Comparison of ENCODE assay signal across 8 cellular contexts in genomic region chr1:110630770-110631663, GRCh38. TPM values are rescaled to one million over a fixed set of nuclear protein-coding genes. Genes with fewer than 3 reads are reported as not detected.
DNase-seq lines count a peak whose midpoint lies in the region; ATAC-seq, FAIRE-seq and TF ChIP-seq lines count a peak whose summit lies in the region.

No MANE protein-coding gene starts in this region.

- WGBS in HepG2 (ENCODE audit: low lambda C conversion rate): 8% methylated on average over 13 of the region's 13 CpGs

- H3K27me3 Mint-ChIP-seq in central memory CD8-positive, alpha-beta T cell: no peaks in the 10 kb centered on the region

- intact Hi-C loops in HepG2 (cut with micrococcal nuclease; ENCODE audit: unreplicated experiment): loop anchor here (1.0 kb wide), 2 partner anchors 135 to 152 kb away; no protein-coding TSS in a partner anchor

- no peak overlapping the region for H3K4me2 ChIP-seq in HepG2 (ENCODE audit: low read depth, low read length)

- no peaks in the 10 kb centered on the region for H3K36me3 ChIP-seq in HepG2 (replicated peaks in 1 of 2; ENCODE audit: control insufficient read depth in 1 of 2, insufficient read depth in 2 of 2, low read length in 2 of 2)

- no peaks in the 10 kb centered on the region for H3K9me3 ChIP-seq in HepG2 (ENCODE audit: low read length)

- no peaks in the 10 kb centered on the region for H3K36me3 Mint-ChIP-seq in central memory CD8-positive, alpha-beta T cell (ENCODE audit: insufficient read depth)

- no peak for TF ChIP-seq EP300 in HepG2 (IDR thresholded peaks at IDR 0.05; ENCODE audit: low read depth in 2 of 2, low read length in 2 of 2)
- TF ChIP-seq EP300 in HepG2 (CRISPR knock-in tag; IDR thresholded peaks at IDR 0.05; ENCODE audit: borderline replicate concordance): no peak

- ATAC-seq in GM18909 (IDR thresholded peaks at IDR 0.05; ENCODE audit: poor library complexity, unreplicated experiment): peak; percentile 52
- peak; percentile 49 for ATAC-seq in HG03103 (IDR thresholded peaks at IDR 0.05; ENCODE audit: low read depth, unreplicated experiment)
- peak; percentile 76 to 80 for ATAC-seq in activated CD4-positive, CD25-positive, alpha-beta regulatory T cell treated with anti-CD3 and anti-CD28 coated beads, Interleukin-2, amount 50 U/mL, for 24 hours
- ATAC-seq in central memory CD8-positive, alpha-beta T cell (replicated peaks; ENCODE audit: extremely low read depth, poor library complexity, severe bottlenecking): peak; percentile 83
- ATAC-seq in HepG2: peak; percentile 99

- H2AFZ ChIP-seq in HepG2 (ENCODE audit: low read length): no peak overlapping the region

- H3K4me1 ChIP-seq in HepG2 (ENCODE audit: insufficient read depth, low read length): no peaks in the 10 kb centered on the region

- TF ChIP-seq POLR2A in HepG2 (IDR thresholded peaks at IDR 0.05; ENCODE audit: insufficient read depth in 1 of 2, low read depth in 2 of 2, low read length in 2 of 2): no peak

- TF ChIP-seq RAD21 in HepG2 (CRISPR knock-in tag; IDR thresholded peaks at IDR 0.05): peak; percentile 55; the same call in 1 of the 2 replicates

- H3K4me3 ChIP-seq in HepG2 (replicated peaks in 1 of 3; ENCODE audit: insufficient read depth in 1 of 3, low read depth in 2 of 3, low read length in 3 of 3): no peak overlapping the region

- POLR2A ChIA-PET in HepG2 (lab: Yijun Ruan, JAX): no interaction called here

- H3K4me1 Mint-ChIP-seq in central memory CD8-positive, alpha-beta T cell: peaks cover 23% of the 10 kb centered on the region

- in situ Hi-C loops in HepG2 (cut with HindIII; ENCODE audit: extremely low pct_ligation_motif_present, low pct_unique_long_range_greater_than_20kb): loop anchor here (5.0 kb wide), 1 partner anchor 136 kb away; no protein-coding TSS in a partner anchor

- peak; percentile 64 for FAIRE-seq in HepG2 (lab: Jason Lieb, UNC)

- no peaks in the 10 kb centered on the region for H4K20me1 ChIP-seq in HepG2 (ENCODE audit: insufficient read depth, low read length)

- no TSS peak for BruUV-seq in HepG2 (replicated peaks; lab: Mats Ljungman, UMichigan)

- CTCF ChIA-PET in HepG2 (lab: Yijun Ruan, JAX; ENCODE audit: low intra/inter-chr PET ratio, low total read pairs): interaction anchor here (1.4 to 2.1 kb wide), 3 partner anchors 134 to 153 kb away, joined by 9 to 18 read pairs (median 10); no protein-coding TSS in a partner anchor

- H3K27ac Mint-ChIP-seq in central memory CD8-positive, alpha-beta T cell (ENCODE audit: low read depth): no peak overlapping the region

- no peak overlapping the region for H3K4me3 Mint-ChIP-seq in central memory CD8-positive, alpha-beta T cell

- DNase-seq in AML-193 (lab: John Stamatoyannopoulos, UW) (peak; percentile 53 to 58), NCI-H226 (peak; percentile 40), HepG2 (ENCODE audit: low spot score) (peak; percentile 40)
- DNase-seq in central memory CD8-positive, alpha-beta T cell (ENCODE audit: low spot score in 2 of 2): peak; percentile 76
- peak; percentile 52 for DNase-seq in stimulated activated CD8-positive, alpha-beta memory T cell treated with anti-CD3 and anti-CD28 coated beads, Interleukin-12 subunit alpha, Interleukin-12 subunit beta, amount 100 ng/mL, for 24 hours (ENCODE audit: extremely low read depth)

- no peak overlapping the region for H3K27ac ChIP-seq in HepG2 (ENCODE audit: extremely low read length, insufficient read depth, low read length)

- H3K79me2 ChIP-seq in HepG2 (ENCODE audit: insufficient read depth, low read length): no peaks in the 10 kb centered on the region

- peak; percentile 93 for TF ChIP-seq CTCF in HepG2 (CRISPR knock-in tag; IDR thresholded peaks at IDR 0.05)

- H3K9ac ChIP-seq in HepG2 (ENCODE audit: insufficient read depth, low read depth, low read length): no peak overlapping the region

- no peaks in the 10 kb centered on the region for H3K9me3 Mint-ChIP-seq in central memory CD8-positive, alpha-beta T cell

- H3K27me3 ChIP-seq in HepG2 (ENCODE audit: control insufficient read depth in 1 of 2, insufficient read depth in 2 of 2, low read length in 2 of 2): no peaks in the 10 kb centered on the region; a peak in 2 of 5 replicates

TF ChIP-seq in HepG2, 621 proteins besides CTCF, POLR2A, EP300 and RAD21 (continues in another document):
- TF ChIP-seq MTA1 (CRISPR knock-in tag; IDR thresholded peaks at IDR 0.05; ENCODE audit: borderline replicate concordance): no peak
- TF ChIP-seq KLF12 (CRISPR knock-in tag; IDR thresholded peaks at IDR 0.05; ENCODE audit: borderline replicate concordance): 0 out of 2 replicates have a peak, but pooled peaks have one; percentile 25
- 0 out of 2 replicates have a peak, but pooled peaks have one; percentile 11 for TF ChIP-seq BHLHE40 (IDR thresholded peaks at IDR 0.05; ENCODE audit: low read length)
- 0 out of 2 replicates have a peak, but pooled peaks have one; percentile 21 for TF ChIP-seq FOXO1 (CRISPR knock-in tag; IDR thresholded peaks at IDR 0.05)
- 0 out of 2 replicates have a peak, but pooled peaks have one; percentile 54 for TF ChIP-seq KDM2A (CRISPR knock-in tag; IDR thresholded peaks at IDR 0.05; ENCODE audit: borderline replicate concordance, low read depth)
- TF ChIP-seq XRCC5 (optimal IDR thresholded peaks at IDR 0.05; ENCODE audit: low read length): peak; percentile 76
- peak; percentile 68 for TF ChIP-seq STAG1 (CRISPR knock-in tag; IDR thresholded peaks at IDR 0.05)

RNA-seq across cellular contexts. Expression of gene KCNA2, which starts 24.9 kb away (rescaled TPM):
- not detected in 2 replicates for total RNA-seq in HepG2 (2016; rRNA removed; fragmentation: Illumina TruSeq; extraction: Trizol)
- not detected in 2 replicates for total RNA-seq in HepG2 (2016; cell fraction: cytosol; rRNA removed; fragmentation: Illumina TruSeq; extraction: Trizol; ENCODE audit: low read depth)
- not detected in 2 replicates for total RNA-seq in HepG2 (2016; cell fraction: insoluble cytoplasmic fraction; rRNA removed; fragmentation: Illumina TruSeq; extraction: Trizol)
- not detected in 2 replicates for total RNA-seq in HepG2 (2016; cell fraction: membrane; rRNA removed; fragmentation: Illumina TruSeq; extraction: Trizol)
- not detected in 2 replicates for total RNA-seq in HepG2 (2016; cell fraction: nucleus; rRNA removed; fragmentation: Illumina TruSeq; extraction: Trizol)
- not detected in 2 replicates for polyA plus RNA-seq in HepG2 (2011; rRNA removed)
- not detected in 2 replicates for polyA plus RNA-seq in HepG2 (2011; cell fraction: cytosol; rRNA removed)
- not detected in 2 replicates for polyA plus RNA-seq in HepG2 (2011; cell fraction: nucleus; rRNA removed)
- polyA plus RNA-seq in HepG2 (2012): not detected in 2 replicates
- polyA plus RNA-seq in HepG2 (2016; cell fraction: cytosol; fragmentation: Illumina TruSeq; extraction: Trizol; ENCODE audit: low read depth): not detected in 2 replicates
- polyA plus RNA-seq in HepG2 (2016; cell fraction: insoluble cytoplasmic fraction; fragmentation: Illumina TruSeq; extraction: Trizol; ENCODE audit: low read depth): not detected in 2 replicates
- polyA plus RNA-seq in HepG2 (2016; cell fraction: membrane; fragmentation: Illumina TruSeq; extraction: Trizol; ENCODE audit: low read depth): not detected in 2 replicates
- not detected in 2 replicates for polyA plus RNA-seq in HepG2 (2016; cell fraction: nucleus; fragmentation: Illumina TruSeq; extraction: Trizol; ENCODE audit: insufficient read depth, low read depth)
- polyA minus RNA-seq in HepG2 (2011; rRNA and poly(A)+ RNA removed; ENCODE audit: low replicate concordance): not detected in 2 replicates
- not detected in 2 replicates for polyA minus RNA-seq in HepG2 (2011; cell fraction: cytosol; rRNA and poly(A)+ RNA removed)
- not detected in 2 replicates for polyA minus RNA-seq in HepG2 (2011; cell fraction: nucleus; rRNA and poly(A)+ RNA removed)

RNA-seq across cellular contexts. Expression of gene KCNA3, which starts 43.7 kb away (rescaled TPM):
- not detected in 2 replicates for total RNA-seq in HepG2 (2016; rRNA removed; fragmentation: Illumina TruSeq; extraction: Trizol)
- total RNA-seq in HepG2 (2016; cell fraction: cytosol; rRNA removed; fragmentation: Illumina TruSeq; extraction: Trizol; ENCODE audit: low read depth): not detected in 2 replicates
- total RNA-seq in HepG2 (2016; cell fraction: insoluble cytoplasmic fraction; rRNA removed; fragmentation: Illumina TruSeq; extraction: Trizol): not detected in 2 replicates
- total RNA-seq in HepG2 (2016; cell fraction: membrane; rRNA removed; fragmentation: Illumina TruSeq; extraction: Trizol): not detected in 2 replicates
- not detected in 2 replicates for total RNA-seq in HepG2 (2016; cell fraction: nucleus; rRNA removed; fragmentation: Illumina TruSeq; extraction: Trizol)
- not detected in 2 replicates for polyA plus RNA-seq in HepG2 (2011; rRNA removed)
- polyA plus RNA-seq in HepG2 (2011; cell fraction: cytosol; rRNA removed): not detected in 2 replicates
- not detected in 2 replicates for polyA plus RNA-seq in HepG2 (2011; cell fraction: nucleus; rRNA removed)
- polyA plus RNA-seq in HepG2 (2012): not detected in 2 replicates
- not detected in 2 replicates for polyA plus RNA-seq in HepG2 (2016; cell fraction: cytosol; fragmentation: Illumina TruSeq; extraction: Trizol; ENCODE audit: low read depth)
- not detected in 2 replicates for polyA plus RNA-seq in HepG2 (2016; cell fraction: insoluble cytoplasmic fraction; fragmentation: Illumina TruSeq; extraction: Trizol; ENCODE audit: low read depth)
- polyA plus RNA-seq in HepG2 (2016; cell fraction: membrane; fragmentation: Illumina TruSeq; extraction: Trizol; ENCODE audit: low read depth): not detected in 2 replicates
- not detected in 2 replicates for polyA plus RNA-seq in HepG2 (2016; cell fraction: nucleus; fragmentation: Illumina TruSeq; extraction: Trizol; ENCODE audit: insufficient read depth, low read depth)
- polyA minus RNA-seq in HepG2 (2011; rRNA and poly(A)+ RNA removed; ENCODE audit: low replicate concordance): not detected in 2 replicates
- not detected in 2 replicates for polyA minus RNA-seq in HepG2 (2011; cell fraction: cytosol; rRNA and poly(A)+ RNA removed)
- not detected in 2 replicates for polyA minus RNA-seq in HepG2 (2011; cell fraction: nucleus; rRNA and poly(A)+ RNA removed)

Comparison
In these comparisons a context has a peak if more than half of its experiments do, and no peak if none do; other contexts are left out.
1. ATAC-seq: peak in every context shown above with its lines; median percentile 99 in HepG2; 83 in central memory CD8-positive, alpha-beta T cell; 78 in activated CD4-positive, CD25-positive, alpha-beta regulatory T cell treated with anti-CD3 and anti-CD28 coated beads, Interleukin-2, amount 50 U/mL, for 24 hours; 52 in GM18909; 49 in HG03103.